9 cellular contexts compared by ENCODE assay signal in genomic region chr6:16712250-16712930, GRCh38.
A peak's percentile ranks its signal among the peaks of the same experiment; 100 is the strongest.
DNase-seq lines count a peak whose midpoint lies in the region; ATAC-seq and TF ChIP-seq lines count a peak whose summit lies in the region.
"Had no signal": no experiment of that assay in that cellular context is flagged by ENCODE, and none has a peak within 500 bp of the region (broad histone marks: within the 10 kb centered on the region; RNA-seq: fewer than 3 reads in every experiment).

No MANE protein-coding gene starts in this region.

- no peaks in the 10 kb centered on the region for H3K27me3 Mint-ChIP-seq in nephron (ENCODE audit: low read depth)

- H3K4me3 ChIP-seq in GM08714 (ENCODE audit: low read length) = peak overlapping the region; percentile 55
- H3K4me3 ChIP-seq: pancreas had no signal

- H3K9me3 Mint-ChIP-seq in nephron = no peaks in the 10 kb centered on the region

- no peak overlapping the region for H3K4me3 Mint-ChIP-seq in nephron

- H3K27ac Mint-ChIP-seq in nephron = peak overlapping the region; percentile 6 to 63 (median 26)

- peaks cover 20% of the 10 kb centered on the region for H3K4me1 Mint-ChIP-seq in nephron

- ATAC-seq in GM21529 (IDR thresholded peaks at IDR 0.05; ENCODE audit: unreplicated experiment) = peak; percentile 69

- no peaks in the 10 kb centered on the region for H3K36me3 Mint-ChIP-seq in nephron (ENCODE audit: low read depth)

- DNase-seq in MV-4-11 (lab: John Stamatoyannopoulos, UW) (peak; percentile 39), NCI-H2081 (lab: John Stamatoyannopoulos, UW) (no peak), SHP77 (lab: John Stamatoyannopoulos, UW) (no peak), NCI-H1436 treated with DMSO at 0.1 percent for 48 hours (lab: John Stamatoyannopoulos, UW) (no peak)
- DNase-seq in central memory CD4-positive, alpha-beta T cell = peak; percentile 25
- DNase-seq: pancreas had no signal

- TF ChIP-seq CTCF in nephron (IDR thresholded peaks at IDR 0.05; ENCODE audit: unreplicated experiment in 3 of 3) = no peak

Comparison
In these comparisons a context has a peak if more than half of its experiments do, and no peak if none do; other contexts are left out.
1. DNase-seq: peak in MV-4-11 (single experiment) and central memory CD4-positive, alpha-beta T cell (single experiment); none in NCI-H2081 (0 of 2), SHP77 (0 of 2) and NCI-H1436 treated with DMSO at 0.1 percent for 48 hours (single experiment).